ENCODE assay signal across 12 cellular contexts in the genomic region with DNA sequence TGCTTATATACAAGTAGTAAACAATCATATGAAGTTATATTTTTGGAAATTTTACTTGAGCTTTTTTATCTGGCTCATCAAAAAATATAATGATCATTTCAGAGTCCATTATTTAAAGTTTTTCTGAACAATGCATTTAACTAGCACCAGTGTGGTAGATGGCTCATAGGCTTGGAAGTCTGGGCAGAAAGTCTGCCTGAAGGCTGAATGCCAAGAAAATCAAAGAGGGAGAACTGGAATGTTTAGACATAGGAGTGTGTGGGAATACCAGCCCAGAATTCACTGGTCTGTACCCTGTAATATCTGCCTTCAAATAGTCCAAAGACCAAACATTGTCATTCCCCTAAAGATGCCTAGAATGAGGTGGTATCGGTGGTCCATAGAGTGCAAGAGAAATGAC. TPM values are rescaled to one million over a fixed set of nuclear protein-coding genes. Genes with fewer than 3 reads are reported as not detected.
DNase-seq lines count a peak whose midpoint lies in the region; FAIRE-seq and TF ChIP-seq lines count a peak whose summit lies in the region.
"Had no signal": no experiment of that assay in that cellular context is flagged by ENCODE, and none has a peak within 500 bp of the region (broad histone marks: within the 10 kb centered on the region; RNA-seq: fewer than 3 reads in every experiment).

No MANE protein-coding gene starts in this region.

- H3K4me1 Mint-ChIP-seq in activated CD4-positive, alpha-beta T cell treated with anti-CD3 and anti-CD28 coated beads, Interleukin-2, amount 10 ng/mL, durations not matched to agents 7 days and 5 days = peaks cover 19% of the 10 kb centered on the region
- H3K4me1 Mint-ChIP-seq: CD4-positive, CD25-positive, alpha-beta regulatory T cell had no signal

- no peaks in the 10 kb centered on the region for H3K9me3 Mint-ChIP-seq in activated CD4-positive, alpha-beta T cell treated with anti-CD3 and anti-CD28 coated beads, Interleukin-2, amount 10 ng/mL, durations not matched to agents 7 days and 5 days
- H3K9me3 Mint-ChIP-seq: CD4-positive, CD25-positive, alpha-beta regulatory T cell had no signal

- POLR2A ChIA-PET in activated CD4-positive, alpha-beta T cell treated with anti-CD3 and anti-CD28 coated beads, Interleukin-2, amount 10 ng/mL, durations not matched to agents 7 days and 5 days (lab: Charles Lee) = no interaction called here

- no peak overlapping the region for H3K4me3 Mint-ChIP-seq in activated CD4-positive, alpha-beta T cell treated with anti-CD3 and anti-CD28 coated beads, Interleukin-2, amount 10 ng/mL, durations not matched to agents 7 days and 5 days
- H3K4me3 Mint-ChIP-seq: CD4-positive, CD25-positive, alpha-beta regulatory T cell had no signal

- no peak overlapping the region for H3K4me3 ChIP-seq in AG09309 (ENCODE audit: control insufficient read depth, low read depth, low read length)
- H3K4me3 ChIP-seq: mucosa of descending colon had no signal

- DNase-seq in AG09309 (ENCODE audit: low read depth) (peak; percentile 66), NCI-H1694 treated with DMSO at 0.1 percent for 48 hours (lab: John Stamatoyannopoulos, UW) (peak; percentile 48), dermis blood vessel endothelial cell (peak; percentile 68), medulla oblongata (ENCODE audit: extremely low spot score) (peak; percentile 27), NCI-H69 (lab: John Stamatoyannopoulos, UW) (no peak), RCC 7860 (ENCODE audit: low spot score) (no peak), foreskin melanocyte (no peak)
- DNase-seq in activated CD4-positive, alpha-beta T cell treated with anti-CD3 and anti-CD28 coated beads, Interleukin-2, amount 10 ng/mL, durations not matched to agents 7 days and 5 days = no peak
- DNase-seq: CD4-positive, CD25-positive, alpha-beta regulatory T cell; mucosa of descending colon; NCI-H1436 treated with DMSO at 0.1 percent for 48 hours; small intestine had no signal

- no peaks in the 10 kb centered on the region for H3K36me3 Mint-ChIP-seq in activated CD4-positive, alpha-beta T cell treated with anti-CD3 and anti-CD28 coated beads, Interleukin-2, amount 10 ng/mL, durations not matched to agents 7 days and 5 days (ENCODE audit: low read depth)
- H3K36me3 Mint-ChIP-seq: CD4-positive, CD25-positive, alpha-beta regulatory T cell had no signal

- no peak overlapping the region for H3K27ac Mint-ChIP-seq in activated CD4-positive, alpha-beta T cell treated with anti-CD3 and anti-CD28 coated beads, Interleukin-2, amount 10 ng/mL, durations not matched to agents 7 days and 5 days
- H3K27ac Mint-ChIP-seq: CD4-positive, CD25-positive, alpha-beta regulatory T cell had no signal

- CTCF ChIA-PET in activated CD4-positive, alpha-beta T cell treated with anti-CD3 and anti-CD28 coated beads, Interleukin-2, amount 10 ng/mL, durations not matched to agents 7 days and 5 days (lab: Charles Lee) = no interaction called here

- no peak for FAIRE-seq in RCC 7860 (lab: Jason Lieb, UNC)
- FAIRE-seq: small intestine had no signal

- no peaks in the 10 kb centered on the region for H3K27me3 Mint-ChIP-seq in activated CD4-positive, alpha-beta T cell treated with anti-CD3 and anti-CD28 coated beads, Interleukin-2, amount 10 ng/mL, durations not matched to agents 7 days and 5 days
- H3K27me3 Mint-ChIP-seq: CD4-positive, CD25-positive, alpha-beta regulatory T cell had no signal

- TF ChIP-seq CTCF in AG09309 (IDR thresholded peaks at IDR 0.05; ENCODE audit: control insufficient read depth, insufficient read depth, low read depth, low read length, missing control alignments) = no peak

RNA-seq across cellular contexts. Expression of a gene that starts 40.3 kb away (rescaled TPM):
- total RNA-seq in dermis blood vessel endothelial cell = 0.85 and 4.4 TPM in 2 replicates
- total RNA-seq in activated CD4-positive, alpha-beta T cell treated with anti-CD3 and anti-CD28 coated beads, Interleukin-2, amount 10 ng/mL, durations not matched to agents 7 days and 5 days = 10 to 100 TPM; 43.5 to 47.1 TPM

Comparison
In these comparisons a context has a peak if more than half of its experiments do, and no peak if none do; other contexts are left out.
1. DNase-seq: peak in AG09309 (single experiment), NCI-H1694 treated with DMSO at 0.1 percent for 48 hours (single experiment), dermis blood vessel endothelial cell (single experiment) and medulla oblongata (single experiment); none in NCI-H69 (single experiment), RCC 7860 (single experiment), foreskin melanocyte (single experiment) and activated CD4-positive, alpha-beta T cell treated with anti-CD3 and anti-CD28 coated beads, Interleukin-2, amount 10 ng/mL, durations not matched to agents 7 days and 5 days (single experiment).